Comparison of ENCODE assay signal across 27 cellular contexts in the genomic region with DNA sequence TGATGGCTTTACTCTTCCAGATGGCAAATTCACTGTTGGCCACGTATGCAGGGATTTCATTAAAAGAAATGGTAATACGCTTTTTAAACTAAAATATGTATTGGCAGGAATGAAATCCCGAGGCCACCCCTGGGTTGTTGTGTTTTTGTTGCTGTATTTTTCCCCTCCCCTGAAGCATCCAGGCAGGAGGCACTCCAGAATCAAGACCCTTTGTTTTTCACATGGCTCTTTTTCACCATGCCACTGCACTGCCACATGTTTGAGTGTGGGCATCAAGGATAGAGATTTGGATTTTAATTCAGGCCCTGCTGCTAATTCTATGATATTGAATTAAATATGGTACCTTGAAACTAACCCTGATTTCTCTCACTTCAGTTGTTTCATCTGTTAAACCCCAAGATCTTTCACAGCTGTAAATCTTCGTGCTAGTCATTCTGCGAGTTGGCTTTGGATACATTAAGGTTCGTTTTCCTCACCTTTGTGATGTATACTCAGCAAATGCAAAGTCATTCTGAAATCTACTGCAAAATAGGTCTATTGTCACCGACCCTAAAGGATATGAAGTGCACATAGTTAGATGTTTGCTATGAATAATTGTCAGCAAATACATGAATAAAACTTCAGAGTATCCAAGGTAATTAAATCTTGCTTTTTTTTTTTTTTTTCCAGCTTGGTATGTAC.
DNase-seq lines count a peak whose midpoint lies in the region; ATAC-seq and TF ChIP-seq lines count a peak whose summit lies in the region.
"Had no signal": no experiment of that assay in that cellular context is flagged by ENCODE, and none has a peak within 500 bp of the region (broad histone marks: within the 10 kb centered on the region; RNA-seq: fewer than 3 reads in every experiment).

No MANE protein-coding gene starts in this region.

- no peaks in the 10 kb centered on the region for H3K9me3 ChIP-seq in left ventricle myocardium inferior (replicated peaks)
- no peaks in the 10 kb centered on the region for H3K9me3 ChIP-seq in mesenchymal stem cell (ENCODE audit: control insufficient read depth, low read length)
- H3K9me3 ChIP-seq: esophagus muscularis mucosa, gastrocnemius medialis, mucosa of descending colon had no signal

- no peak overlapping the region for H3K9ac ChIP-seq in mesenchymal stem cell (ENCODE audit: low read length)
- H3K9ac ChIP-seq: KMS-11 had no signal

- no peak overlapping the region for H4K8ac ChIP-seq in mesenchymal stem cell (ENCODE audit: low read length)

- no peaks in the 10 kb centered on the region for H3K4me1 ChIP-seq in left ventricle myocardium inferior
- H3K4me1 ChIP-seq in mesenchymal stem cell (ENCODE audit: control insufficient read depth, insufficient read depth, low read depth, low read length) = no peaks in the 10 kb centered on the region
- H3K4me1 ChIP-seq: esophagus muscularis mucosa, gastrocnemius medialis had no signal

- H3K27me3 ChIP-seq in left ventricle myocardium inferior (ENCODE audit: low read depth) = no peaks in the 10 kb centered on the region
- no peaks in the 10 kb centered on the region for H3K27me3 ChIP-seq in mesenchymal stem cell (ENCODE audit: control insufficient read depth in 1 of 2, insufficient read depth in 1 of 2, low read length in 2 of 2)
- H3K27me3 ChIP-seq: brain microvascular endothelial cell, esophagus muscularis mucosa, gastrocnemius medialis had no signal

- H3K36me3 ChIP-seq in left ventricle myocardium inferior (no peaks in the 10 kb centered on the region), mesenchymal stem cell (ENCODE audit: control insufficient read depth in 1 of 2, insufficient read depth in 2 of 2, low read depth in 1 of 2, low read length in 2 of 2) (no peaks in the 10 kb centered on the region)
- H3K36me3 ChIP-seq: brain microvascular endothelial cell, esophagus muscularis mucosa, gastrocnemius medialis had no signal

- H3K14ac ChIP-seq in mesenchymal stem cell (ENCODE audit: low read length in 2 of 2) = no peak overlapping the region

- no peaks in the 10 kb centered on the region for H3K79me1 ChIP-seq in mesenchymal stem cell (replicated peaks; ENCODE audit: low read length, poor library complexity, severe bottlenecking)

- H2BK15ac ChIP-seq in mesenchymal stem cell (ENCODE audit: low read depth, poor library complexity, severe bottlenecking) = no peak overlapping the region

- H3K9me3 Mint-ChIP-seq in activated CD8-positive, alpha-beta memory T cell treated with anti-CD3 and anti-CD28 coated beads, Interleukin-2, amount 10 ng/mL, durations not matched to agents 7 days and 5 days (ENCODE audit: low read depth) = peaks cover 16% of the 10 kb centered on the region

- no peak overlapping the region for H3K4me3 Mint-ChIP-seq in activated CD8-positive, alpha-beta memory T cell treated with anti-CD3 and anti-CD28 coated beads, Interleukin-2, amount 10 ng/mL, durations not matched to agents 7 days and 5 days
- H3K4me3 Mint-ChIP-seq: activated T-cell treated with anti-CD3 and anti-CD28 coated beads, Interleukin-2, amount 50 U/mL, for 24 hours; B cell had no signal

- no peak overlapping the region for H3K4ac ChIP-seq in mesenchymal stem cell (ENCODE audit: low read depth in 1 of 2, low read length in 2 of 2)

- H3K36me3 Mint-ChIP-seq in activated CD8-positive, alpha-beta memory T cell treated with anti-CD3 and anti-CD28 coated beads, Interleukin-2, amount 10 ng/mL, durations not matched to agents 7 days and 5 days = no peaks in the 10 kb centered on the region

- no peak overlapping the region for H4K91ac ChIP-seq in mesenchymal stem cell (ENCODE audit: low read length)

- H3K27ac ChIP-seq in left ventricle myocardium inferior (replicated peaks) = no peak overlapping the region
- H3K27ac ChIP-seq in mesenchymal stem cell (ENCODE audit: low read length, poor library complexity, severe bottlenecking) = no peak overlapping the region
- H3K27ac ChIP-seq: brain microvascular endothelial cell, esophagus muscularis mucosa, gastrocnemius medialis, KMS-11 had no signal

- CTCF ChIA-PET in activated CD8-positive, alpha-beta memory T cell treated with anti-CD3 and anti-CD28 coated beads, Interleukin-2, amount 10 ng/mL, durations not matched to agents 7 days and 5 days (lab: Charles Lee) = no interaction called here

- H2AFZ ChIP-seq in mesenchymal stem cell (ENCODE audit: low read depth, low read length) = no peak overlapping the region

- H3K27ac Mint-ChIP-seq in activated CD8-positive, alpha-beta memory T cell treated with anti-CD3 and anti-CD28 coated beads, Interleukin-2, amount 10 ng/mL, durations not matched to agents 7 days and 5 days = no peak overlapping the region
- H3K27ac Mint-ChIP-seq: activated T-cell treated with anti-CD3 and anti-CD28 coated beads, Interleukin-2, amount 50 U/mL, for 24 hours; B cell; progenitor cell of endocrine pancreas had no signal

- H3K23ac ChIP-seq in mesenchymal stem cell (ENCODE audit: low read length in 2 of 2) = no peak overlapping the region

- TF ChIP-seq POLR2A in GM18505 (IDR thresholded peaks at IDR 0.05; ENCODE audit: borderline replicate concordance, extremely low read depth, insufficient read depth, insufficient read length) = no peak

- H3K27me3 Mint-ChIP-seq in activated CD8-positive, alpha-beta memory T cell treated with anti-CD3 and anti-CD28 coated beads, Interleukin-2, amount 10 ng/mL, durations not matched to agents 7 days and 5 days = no peaks in the 10 kb centered on the region
- H3K27me3 Mint-ChIP-seq: activated T-cell treated with anti-CD3 and anti-CD28 coated beads, Interleukin-2, amount 50 U/mL, for 24 hours; B cell; progenitor cell of endocrine pancreas had no signal

- no peak overlapping the region for H2BK5ac ChIP-seq in mesenchymal stem cell (ENCODE audit: low read depth, low read length, poor library complexity, severe bottlenecking)

- no peak overlapping the region for H2BK120ac ChIP-seq in mesenchymal stem cell (ENCODE audit: low read depth, low read length)

- no peak overlapping the region for H3K4me3 ChIP-seq in left ventricle myocardium inferior
- H3K4me3 ChIP-seq in mesenchymal stem cell (ENCODE audit: insufficient read depth in 1 of 2, low read depth in 1 of 2, low read length in 2 of 2) = no peak overlapping the region
- H3K4me3 ChIP-seq: esophagus muscularis mucosa, gastrocnemius medialis, GM12878, mucosa of descending colon had no signal

- no peak overlapping the region for H3K4me2 ChIP-seq in mesenchymal stem cell (ENCODE audit: low read length, poor library complexity, severe bottlenecking)
- H3K4me2 ChIP-seq: KMS-11 had no signal

- no peak overlapping the region for H3K18ac ChIP-seq in mesenchymal stem cell (ENCODE audit: low read depth in 1 of 2, low read length in 2 of 2)

- H2BK12ac ChIP-seq in mesenchymal stem cell (ENCODE audit: low read length in 2 of 2) = no peak overlapping the region

- ATAC-seq in GM18505 (IDR thresholded peaks at IDR 0.05; ENCODE audit: unreplicated experiment) = peak; percentile 43
- ATAC-seq in GM19467 (IDR thresholded peaks at IDR 0.05; ENCODE audit: unreplicated experiment) = peak; percentile 60
- ATAC-seq in HG02840 (IDR thresholded peaks at IDR 0.05; ENCODE audit: low FRiP score, unreplicated experiment) = peak; percentile 64
- peak; percentile 71 for ATAC-seq in HG03354 (IDR thresholded peaks at IDR 0.05; ENCODE audit: poor library complexity, severe bottlenecking, unreplicated experiment)
- ATAC-seq in activated CD8-positive, alpha-beta memory T cell treated with anti-CD3 and anti-CD28 coated beads, Interleukin-2, amount 10 ng/mL, durations not matched to agents 7 days and 5 days = no peak
- ATAC-seq: gastrocnemius medialis, GM12878, mucosa of descending colon, Panc1 had no signal

- TF ChIP-seq CTCF in left ventricle myocardium inferior (IDR thresholded peaks at IDR 0.05; ENCODE audit: borderline replicate concordance) = no peak

- intact Hi-C loops in left ventricle myocardium inferior (cut with micrococcal nuclease) = no loop called here

- WGBS in mesenchymal stem cell = 73% methylated on average over 6 of the region's 7 CpGs

- H3K4me1 Mint-ChIP-seq in activated CD8-positive, alpha-beta memory T cell treated with anti-CD3 and anti-CD28 coated beads, Interleukin-2, amount 10 ng/mL, durations not matched to agents 7 days and 5 days = no peaks in the 10 kb centered on the region
- H3K4me1 Mint-ChIP-seq: B cell had no signal

- DNase-seq in COLO668 (lab: John Stamatoyannopoulos, UW; ENCODE audit: unreplicated experiment) = no peak
- DNase-seq in left ventricle myocardium inferior = no peak
- DNase-seq in mesenchymal stem cell = no peak
- no peak for DNase-seq in activated CD8-positive, alpha-beta memory T cell treated with anti-CD3 and anti-CD28 coated beads, Interleukin-2, amount 10 ng/mL, durations not matched to agents 7 days and 5 days
- DNase-seq: activated CD4-positive, CD25-positive, alpha-beta regulatory T cell treated with anti-CD3 and anti-CD28 coated beads, Interleukin-2, amount 50 U/mL, for 72 hours; activated T-cell treated with anti-CD3 and anti-CD28 coated beads, Interleukin-2, amount 50 U/mL, for 24 hours; brain microvascular endothelial cell; DMS79 treated with DMSO at 0.1 percent for 48 hours; gastrocnemius medialis; GOT3; hippocampal formation; mucosa of descending colon; NCI-H1694 treated with DMSO at 0.1 percent for 48 hours; NCI-H345; NK-92 treated with Interleukin-12 subunit alpha and Interleukin-12 subunit beta, amount 100 ng/mL, for 24 hours; SIG-M5; substantia nigra had no signal

- H2AK5ac ChIP-seq in mesenchymal stem cell (ENCODE audit: low read length, severe bottlenecking) = no peak overlapping the region
